ENCODE assay signal across 11 cellular contexts in genomic region chr11:3942160-3942955, GRCh38.
DNase-seq lines count a peak whose midpoint lies in the region; ATAC-seq, FAIRE-seq and TF ChIP-seq lines count a peak whose summit lies in the region.
"Had no signal": no experiment of that assay in that cellular context is flagged by ENCODE, and none has a peak within 500 bp of the region (broad histone marks: within the 10 kb centered on the region; RNA-seq: fewer than 3 reads in every experiment).

No MANE protein-coding gene starts in this region.

- H3K4me3 Mint-ChIP-seq in T-helper 1 cell treated with Interleukin-12 subunit alpha and Interleukin-12 subunit beta and Interleukin-4 antibody, amounts not matched to agents 30 μg/mL and 1 μg/mL, for 36 hours, result peak overlapping the region; percentile 62
- H3K4me3 Mint-ChIP-seq in HFFc6, result no peak overlapping the region
- H3K4me3 Mint-ChIP-seq: mesothelial cell of epicardium had no signal

- H3K27me3 ChIP-seq in left ventricle myocardium inferior (ENCODE audit: low read depth) (peaks cover 15% of the 10 kb centered on the region), right cardiac atrium (ENCODE audit: control insufficient read depth, insufficient read depth) (no peaks in the 10 kb centered on the region), HepG2 (ENCODE audit: control insufficient read depth in 1 of 2, insufficient read depth in 2 of 2, low read length in 2 of 2) (no peaks in the 10 kb centered on the region), aorta (ENCODE audit: control insufficient read depth in 1 of 2, insufficient read depth in 2 of 2, low read length in 1 of 2) (no peaks in the 10 kb centered on the region)

- H3K9me3 Mint-ChIP-seq in T-helper 1 cell treated with Interleukin-12 subunit alpha and Interleukin-12 subunit beta and Interleukin-4 antibody, amounts not matched to agents 30 μg/mL and 1 μg/mL, for 36 hours, result no peaks in the 10 kb centered on the region
- no peaks in the 10 kb centered on the region for H3K9me3 Mint-ChIP-seq in HFFc6
- H3K9me3 Mint-ChIP-seq: mesothelial cell of epicardium had no signal

- peaks cover 5% of the 10 kb centered on the region for H3K79me2 ChIP-seq in HepG2 (ENCODE audit: insufficient read depth, low read length)

- H3K27ac ChIP-seq in left ventricle myocardium inferior (replicated peaks) (peak overlapping the region; percentile 7), right cardiac atrium (ENCODE audit: low read length) (no peak overlapping the region), HepG2 (ENCODE audit: extremely low read length, insufficient read depth, low read length) (peak overlapping the region; percentile 65), aorta (ENCODE audit: low read depth in 1 of 2, low read length in 2 of 2) (peak overlapping the region; percentile 7 to 40)

- CTCF ChIA-PET in HepG2 (lab: Yijun Ruan, JAX; ENCODE audit: low intra/inter-chr PET ratio, low total read pairs), result no interaction called here

- no peak overlapping the region; the same call in 1 of the 2 replicates for H3K9ac ChIP-seq in HepG2 (ENCODE audit: insufficient read depth, low read depth, low read length)

- H3K9me3 ChIP-seq in left ventricle myocardium inferior (replicated peaks) (no peaks in the 10 kb centered on the region), right cardiac atrium (ENCODE audit: control insufficient read depth, low read length) (no peaks in the 10 kb centered on the region), HepG2 (ENCODE audit: low read length) (no peaks in the 10 kb centered on the region), aorta (ENCODE audit: control insufficient read depth, low read length) (no peaks in the 10 kb centered on the region)

- intact Hi-C loops in left ventricle myocardium inferior (cut with micrococcal nuclease), result no loop called here
- intact Hi-C loops in right cardiac atrium (cut with DNase I), result loop anchor here in 2 of 4 donors (10.0 kb wide), 2 partner anchors 88 to 132 kb away; partner anchors contain the start of gene STIM1 (in 1 of the 2)
- intact Hi-C loops in HepG2 (cut with micrococcal nuclease; ENCODE audit: unreplicated experiment), result loop anchor here (1.0 to 5.0 kb wide), 2 partner anchors 85 to 130 kb away; partner anchors contain the start of gene STIM1
- intact Hi-C loops in aorta (cut with DNase I), result loop anchor here in 1 of 2 donors (5.0 to 10.0 kb wide), 2 partner anchors 85 to 122 kb away; partner anchors contain the start of gene STIM1

- H3K27me3 Mint-ChIP-seq in T-helper 1 cell treated with Interleukin-12 subunit alpha and Interleukin-12 subunit beta and Interleukin-4 antibody, amounts not matched to agents 30 μg/mL and 1 μg/mL, for 36 hours (ENCODE audit: low read depth), result no peaks in the 10 kb centered on the region
- no peaks in the 10 kb centered on the region; the same call in 1 of the 2 replicates for H3K27me3 Mint-ChIP-seq in HFFc6 (ENCODE audit: insufficient read depth)

- no TSS peak for BruUV-seq in HepG2 (replicated peaks; lab: Mats Ljungman, UMichigan)

- ATAC-seq in right cardiac atrium, result no peak
- ATAC-seq in HepG2, result peak; percentile 99
- ATAC-seq in aorta (ENCODE audit: low FRiP score), result no peak
- ATAC-seq in GM21529 (IDR thresholded peaks at IDR 0.05; ENCODE audit: unreplicated experiment), result no peak

- H3K36me3 ChIP-seq in left ventricle myocardium inferior (no peaks in the 10 kb centered on the region), HepG2 (replicated peaks in 1 of 2; ENCODE audit: control insufficient read depth in 1 of 2, insufficient read depth in 2 of 2, low read length in 2 of 2) (peaks cover 1 to 6% of the 10 kb centered on the region in 2 experiments; a peak in 3 of 5 replicates), aorta (ENCODE audit: control insufficient read depth in 1 of 2, insufficient read depth in 2 of 2, low read length in 1 of 2) (no peaks in the 10 kb centered on the region)

- peaks cover 21% of the 10 kb centered on the region for H3K36me3 Mint-ChIP-seq in T-helper 1 cell treated with Interleukin-12 subunit alpha and Interleukin-12 subunit beta and Interleukin-4 antibody, amounts not matched to agents 30 μg/mL and 1 μg/mL, for 36 hours (ENCODE audit: low read depth)
- H3K36me3 Mint-ChIP-seq in HFFc6 (ENCODE audit: low read depth), result no peaks in the 10 kb centered on the region
- H3K36me3 Mint-ChIP-seq: mesothelial cell of epicardium had no signal

- no peak for TF ChIP-seq POLR2A in HepG2 (IDR thresholded peaks at IDR 0.05; ENCODE audit: insufficient read depth in 1 of 2, low read depth in 2 of 2, low read length in 2 of 2)

- H3K4me1 ChIP-seq in left ventricle myocardium inferior, result peaks cover 77% of the 10 kb centered on the region
- peaks cover 8% of the 10 kb centered on the region for H3K4me1 ChIP-seq in right cardiac atrium (ENCODE audit: control insufficient read depth, insufficient read depth, low read length)
- H3K4me1 ChIP-seq in HepG2 (ENCODE audit: insufficient read depth, low read length), result peaks cover 43% of the 10 kb centered on the region
- peaks cover 5 to 14% of the 10 kb centered on the region in 2 donors for H3K4me1 ChIP-seq in aorta (ENCODE audit: control insufficient read depth in 1 of 2, insufficient read depth in 2 of 2, low read length in 2 of 2)

- peak overlapping the region; percentile 68 for H3K4me2 ChIP-seq in HepG2 (ENCODE audit: low read depth, low read length)

- TF ChIP-seq EP300 in HepG2 (IDR thresholded peaks at IDR 0.05; ENCODE audit: low read depth in 2 of 2, low read length in 2 of 2), result peak in 1 of 2 experiments; percentile 73; a peak in 1 of 4 replicates
- TF ChIP-seq EP300 in HepG2 (CRISPR knock-in tag; IDR thresholded peaks at IDR 0.05; ENCODE audit: borderline replicate concordance), result no peak; the same call in 1 of the 2 replicates

- 76% methylated on average over 3 of the region's 3 CpGs for WGBS in right cardiac atrium
- WGBS in HepG2 (ENCODE audit: low lambda C conversion rate), result 30% methylated on average over 3 of the region's 3 CpGs
- 47 to 57% methylated on average over 3 of the region's 3 CpGs for WGBS in aorta, 2 donors

- H3K4me3 ChIP-seq in left ventricle myocardium inferior (no peak overlapping the region), right cardiac atrium (ENCODE audit: low read length) (no peak overlapping the region), HepG2 (replicated peaks in 1 of 3; ENCODE audit: insufficient read depth in 1 of 3, low read depth in 2 of 3, low read length in 3 of 3) (peak overlapping the region in 2 of 3 experiments; percentile 2 to 20; a peak in 1 of 6 replicates), aorta (ENCODE audit: low read length in 2 of 2) (no peak overlapping the region)

- TF ChIP-seq CTCF in left ventricle myocardium inferior (IDR thresholded peaks at IDR 0.05; ENCODE audit: borderline replicate concordance) (no peak), HepG2 (CRISPR knock-in tag; IDR thresholded peaks at IDR 0.05) (peak; percentile 83), HFFc6 (IDR thresholded peaks at IDR 0.05) (no peak)

- no peak overlapping the region for H2AFZ ChIP-seq in HepG2 (ENCODE audit: low read length)

- peaks cover 73% of the 10 kb centered on the region for H3K4me1 Mint-ChIP-seq in T-helper 1 cell treated with Interleukin-12 subunit alpha and Interleukin-12 subunit beta and Interleukin-4 antibody, amounts not matched to agents 30 μg/mL and 1 μg/mL, for 36 hours (ENCODE audit: low read depth)
- peaks cover 48% of the 10 kb centered on the region for H3K4me1 Mint-ChIP-seq in HFFc6 (ENCODE audit: low read depth)

- in situ Hi-C loops in HepG2 (cut with HindIII; ENCODE audit: extremely low pct_ligation_motif_present, low pct_unique_long_range_greater_than_20kb), result no loop called here

- peak; percentile 97 for FAIRE-seq in HepG2 (lab: Jason Lieb, UNC)

- no peaks in the 10 kb centered on the region for H4K20me1 ChIP-seq in HepG2 (ENCODE audit: insufficient read depth, low read length)

- TF ChIP-seq RAD21 in HepG2 (CRISPR knock-in tag; IDR thresholded peaks at IDR 0.05), result peak; percentile 73

- no peak for DNase-seq in left ventricle myocardium inferior
- no peak for DNase-seq in right cardiac atrium
- peak; percentile 84 for DNase-seq in HepG2 (ENCODE audit: low spot score)
- no peak for DNase-seq in aorta
- no peak for DNase-seq in HFFc6
- no peak for DNase-seq in EL
- DNase-seq: NCI-H2227 treated with DMSO at 0.1 percent for 48 hours, SW 1271 had no signal

- peak overlapping the region; percentile 98 for H3K27ac Mint-ChIP-seq in T-helper 1 cell treated with Interleukin-12 subunit alpha and Interleukin-12 subunit beta and Interleukin-4 antibody, amounts not matched to agents 30 μg/mL and 1 μg/mL, for 36 hours
- no peak overlapping the region for H3K27ac Mint-ChIP-seq in HFFc6
- H3K27ac Mint-ChIP-seq: mesothelial cell of epicardium had no signal

- POLR2A ChIA-PET in HepG2 (lab: Yijun Ruan, JAX), result interaction anchor here (0.7 to 1.2 kb wide), 5 partner anchors 9 to 118 kb away, joined by 3 to 9 read pairs (median 4); partner anchors contain the start of gene STIM1

TF ChIP-seq in HepG2, 621 proteins besides CTCF, POLR2A, EP300 and RAD21 (continues in another document):
- TF ChIP-seq, protein P1, sequence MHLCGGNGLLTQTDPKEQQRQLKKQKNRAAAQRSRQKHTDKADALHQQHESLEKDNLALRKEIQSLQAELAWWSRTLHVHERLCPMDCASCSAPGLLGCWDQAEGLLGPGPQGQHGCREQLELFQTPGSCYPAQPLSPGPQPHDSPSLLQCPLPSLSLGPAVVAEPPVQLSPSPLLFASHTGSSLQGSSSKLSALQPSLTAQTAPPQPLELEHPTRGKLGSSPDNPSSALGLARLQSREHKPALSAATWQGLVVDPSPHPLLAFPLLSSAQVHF (CRISPR knock-in tag; IDR thresholded peaks at IDR 0.05), result no peak
- no peak for TF ChIP-seq PCBP1 (IDR thresholded peaks at IDR 0.05; ENCODE audit: borderline replicate concordance, low read depth, low read length)
- TF ChIP-seq FOXO1 (CRISPR knock-in tag; IDR thresholded peaks at IDR 0.05), result 0 out of 2 replicates have a peak, but pooled peaks have one; percentile 27
- peak; percentile 32; the same call in 1 of the 2 replicates for TF ChIP-seq HDAC1 (CRISPR knock-in tag; IDR thresholded peaks at IDR 0.05)
- peak; percentile 74 for TF ChIP-seq ZMYM4 (CRISPR knock-in tag; IDR thresholded peaks at IDR 0.05)
- TF ChIP-seq ZNF296 (CRISPR knock-in tag; conservative IDR thresholded peaks at IDR 0.05), result no peak
- TF ChIP-seq ZZZ3 (CRISPR knock-in tag; IDR thresholded peaks at IDR 0.05; ENCODE audit: borderline replicate concordance), result no peak

Comparison
In these comparisons a context has a peak if more than half of its experiments do, and no peak if none do; other contexts are left out.
1. H3K4me3 ChIP-seq: peak in HepG2 (2 of 3); none in left ventricle myocardium inferior (single experiment), right cardiac atrium (single experiment) and aorta (0 of 2).